In the genomic region with DNA sequence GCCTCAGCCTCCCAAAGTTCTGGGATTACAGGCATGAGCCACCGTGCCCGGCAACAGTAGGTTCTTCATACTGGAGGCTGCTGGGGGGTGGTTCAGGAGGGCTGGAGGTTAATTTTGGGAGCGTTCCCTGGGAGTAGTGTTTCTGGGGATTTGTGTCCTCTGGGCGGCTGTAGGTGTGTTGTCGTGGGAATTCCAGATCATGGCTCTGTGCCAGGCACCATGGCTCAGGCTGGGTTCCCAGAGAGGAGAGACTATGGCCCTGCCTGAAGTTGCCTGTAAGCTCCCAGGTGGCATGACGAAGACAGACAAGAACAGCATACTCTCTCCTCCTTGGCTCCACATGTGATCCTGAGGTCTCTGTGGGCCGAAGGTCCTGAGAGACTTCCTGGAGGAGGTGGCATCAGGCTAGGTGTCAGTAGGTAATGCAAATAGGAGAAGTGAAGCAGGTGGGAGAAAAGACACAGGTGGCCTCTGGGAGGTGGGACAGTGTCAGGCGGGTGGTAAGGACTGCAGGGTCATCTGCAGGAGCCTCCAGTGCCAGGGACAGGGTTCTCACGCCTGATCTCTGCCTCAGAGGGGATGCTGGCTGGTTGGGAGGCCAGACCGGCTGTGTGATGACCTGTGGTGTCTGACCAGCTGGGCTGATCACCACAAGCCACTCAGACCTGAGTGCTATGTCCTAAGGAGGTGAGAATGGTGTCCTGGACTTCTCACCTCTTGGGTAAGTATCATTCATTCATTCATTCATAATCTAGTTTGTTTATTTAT, we compare ENCODE assay signal across 1 cellular context.
TF ChIP-seq lines count a peak whose summit lies in the region.

No MANE protein-coding gene starts in this region.

TF ChIP-seq in K562, 482 proteins besides CTCF, POLR2A, EP300 and RAD21:
- TF ChIP-seq NCOA4 (IDR thresholded peaks at IDR 0.05; ENCODE audit: partially characterized antibody) (no peak), KDM1A (IDR thresholded peaks at IDR 0.05) (peak in 1 of 2 experiments; percentile 19; a peak in 1 of 4 replicates), MYNN (IDR thresholded peaks at IDR 0.05) (no peak), MYNN (CRISPR knock-in tag; IDR thresholded peaks at IDR 0.05) (no peak), ZNF695 (CRISPR knock-in tag; IDR thresholded peaks at IDR 0.05) (no peak), NCOA1 (IDR thresholded peaks at IDR 0.05; ENCODE audit: low read depth) (no peak), NR4A1 (CRISPR knock-in tag; IDR thresholded peaks at IDR 0.05) (no peak), NR4A1 (tag; IDR thresholded peaks at IDR 0.05) (no peak), ZFP36 (IDR thresholded peaks at IDR 0.05; ENCODE audit: low read depth, low read length, partially characterized antibody) (peak; percentile 91), RBM25 (IDR thresholded peaks at IDR 0.05; ENCODE audit: low read depth, low read length, severe bottlenecking) (no peak), NFIC (IDR thresholded peaks at IDR 0.05) (peak; percentile 85), SRF (CRISPR knock-in tag; IDR thresholded peaks at IDR 0.05) (no peak)
- TF ChIP-seq, protein P1, sequence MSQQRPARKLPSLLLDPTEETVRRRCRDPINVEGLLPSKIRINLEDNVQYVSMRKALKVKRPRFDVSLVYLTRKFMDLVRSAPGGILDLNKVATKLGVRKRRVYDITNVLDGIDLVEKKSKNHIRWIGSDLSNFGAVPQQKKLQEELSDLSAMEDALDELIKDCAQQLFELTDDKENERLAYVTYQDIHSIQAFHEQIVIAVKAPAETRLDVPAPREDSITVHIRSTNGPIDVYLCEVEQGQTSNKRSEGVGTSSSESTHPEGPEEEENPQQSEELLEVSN (IDR thresholded peaks at IDR 0.05; ENCODE audit: borderline replicate concordance in 1 of 2, extremely low read depth in 1 of 2, insufficient read depth in 1 of 2, insufficient read length in 1 of 2, low read depth in 1 of 2, low read length in 1 of 2, poor library complexity in 1 of 2, severe bottlenecking in 1 of 2), result no peak
- TF ChIP-seq, protein P2, sequence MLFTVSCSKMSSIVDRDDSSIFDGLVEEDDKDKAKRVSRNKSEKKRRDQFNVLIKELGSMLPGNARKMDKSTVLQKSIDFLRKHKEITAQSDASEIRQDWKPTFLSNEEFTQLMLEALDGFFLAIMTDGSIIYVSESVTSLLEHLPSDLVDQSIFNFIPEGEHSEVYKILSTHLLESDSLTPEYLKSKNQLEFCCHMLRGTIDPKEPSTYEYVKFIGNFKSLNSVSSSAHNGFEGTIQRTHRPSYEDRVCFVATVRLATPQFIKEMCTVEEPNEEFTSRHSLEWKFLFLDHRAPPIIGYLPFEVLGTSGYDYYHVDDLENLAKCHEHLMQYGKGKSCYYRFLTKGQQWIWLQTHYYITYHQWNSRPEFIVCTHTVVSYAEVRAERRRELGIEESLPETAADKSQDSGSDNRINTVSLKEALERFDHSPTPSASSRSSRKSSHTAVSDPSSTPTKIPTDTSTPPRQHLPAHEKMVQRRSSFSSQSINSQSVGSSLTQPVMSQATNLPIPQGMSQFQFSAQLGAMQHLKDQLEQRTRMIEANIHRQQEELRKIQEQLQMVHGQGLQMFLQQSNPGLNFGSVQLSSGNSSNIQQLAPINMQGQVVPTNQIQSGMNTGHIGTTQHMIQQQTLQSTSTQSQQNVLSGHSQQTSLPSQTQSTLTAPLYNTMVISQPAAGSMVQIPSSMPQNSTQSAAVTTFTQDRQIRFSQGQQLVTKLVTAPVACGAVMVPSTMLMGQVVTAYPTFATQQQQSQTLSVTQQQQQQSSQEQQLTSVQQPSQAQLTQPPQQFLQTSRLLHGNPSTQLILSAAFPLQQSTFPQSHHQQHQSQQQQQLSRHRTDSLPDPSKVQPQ (CRISPR knock-in tag; IDR thresholded peaks at IDR 0.05; ENCODE audit: borderline replicate concordance), result no peak
TF ChIP-seq in K562: peak in this region for 3.
